17 cellular contexts compared by ENCODE assay signal in the genomic region with DNA sequence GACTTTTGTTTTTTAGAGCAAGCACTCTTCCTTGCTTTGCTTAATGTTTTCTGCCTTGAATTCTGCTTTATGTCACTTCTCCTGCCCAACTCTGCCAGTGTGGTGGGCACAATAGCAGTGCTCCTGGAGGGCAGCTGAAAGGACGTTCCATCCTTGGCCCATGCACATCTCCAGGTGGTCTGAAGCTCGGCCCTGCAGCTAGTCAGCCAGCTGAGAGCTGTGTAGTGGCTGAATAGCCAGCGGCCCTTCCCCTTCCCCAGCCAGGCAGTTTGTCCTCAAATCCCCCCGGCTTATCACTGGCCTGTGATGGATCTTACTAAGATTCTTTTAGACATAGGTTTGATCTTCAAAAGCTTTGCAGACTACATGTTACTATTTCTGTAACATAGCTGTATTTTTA. TPM values are rescaled to one million over a fixed set of nuclear protein-coding genes. Genes with fewer than 3 reads are reported as not detected.
"Had no signal": no experiment of that assay in that cellular context is flagged by ENCODE, and none has a peak within 500 bp of the region (broad histone marks: within the 10 kb centered on the region; RNA-seq: fewer than 3 reads in every experiment).

No MANE protein-coding gene starts in this region.

- DNase-seq: activated CD4-positive, alpha-beta T cell treated with anti-CD3 and anti-CD28 coated beads, Interleukin-2, amount 50 U/mL, for 1 hour; activated CD4-positive, CD25-positive, alpha-beta regulatory T cell; activated T-cell treated with anti-CD3 and anti-CD28 coated beads, Interleukin-2, amount 50 U/mL, for 4 hours; foreskin fibroblast; glutamatergic neuron; hypothalamus; left ventricle myocardium superior; naive thymus-derived CD8-positive, alpha-beta T cell; stimulated activated CD4-positive, alpha-beta T cell treated with anti-CD3 and anti-CD28 coated beads, Interleukin-15, amount 100 ng/mL, for 24 hours; stimulated activated CD4-positive, alpha-beta T cell treated with anti-CD3 and anti-CD28 coated beads, Interleukin-4, amount 100 ng/mL, for 1 hour; stimulated activated naive CD4-positive, alpha-beta T cell; substantia nigra; T-helper 2 cell; transverse colon had no signal

- H3K36me3 ChIP-seq: ascending aorta, transverse colon had no signal

- H3K27ac ChIP-seq: ascending aorta, neutrophil, transverse colon had no signal

- H3K27ac Mint-ChIP-seq: memory B cell; naive thymus-derived CD8-positive, alpha-beta T cell had no signal

- H3K9me3 Mint-ChIP-seq: activated T-cell treated with anti-CD3 and anti-CD28 coated beads, Interleukin-2, amount 50 U/mL, for 4 hours; memory B cell; naive thymus-derived CD8-positive, alpha-beta T cell had no signal

- H3K27me3 Mint-ChIP-seq: memory B cell had no signal

- ATAC-seq: activated T-cell treated with anti-CD3 and anti-CD28 coated beads, Interleukin-2, amount 50 U/mL, for 4 hours; left ventricle myocardium superior; naive thymus-derived CD8-positive, alpha-beta T cell had no signal

- H3K9me3 ChIP-seq: ascending aorta, neutrophil, transverse colon had no signal

- H3K4me3 Mint-ChIP-seq: activated T-cell treated with anti-CD3 and anti-CD28 coated beads, Interleukin-2, amount 50 U/mL, for 4 hours; memory B cell; naive thymus-derived CD8-positive, alpha-beta T cell had no signal

RNA-seq across cellular contexts. Expression of gene ANGPTL2, which starts 42.7 kb away (rescaled TPM):
- total RNA-seq: naive thymus-derived CD8-positive, alpha-beta T cell had no signal
- polyA plus RNA-seq: naive thymus-derived CD8-positive, alpha-beta T cell had no signal
